Comparison of ENCODE assay signal across 16 cellular contexts in the genomic region with DNA sequence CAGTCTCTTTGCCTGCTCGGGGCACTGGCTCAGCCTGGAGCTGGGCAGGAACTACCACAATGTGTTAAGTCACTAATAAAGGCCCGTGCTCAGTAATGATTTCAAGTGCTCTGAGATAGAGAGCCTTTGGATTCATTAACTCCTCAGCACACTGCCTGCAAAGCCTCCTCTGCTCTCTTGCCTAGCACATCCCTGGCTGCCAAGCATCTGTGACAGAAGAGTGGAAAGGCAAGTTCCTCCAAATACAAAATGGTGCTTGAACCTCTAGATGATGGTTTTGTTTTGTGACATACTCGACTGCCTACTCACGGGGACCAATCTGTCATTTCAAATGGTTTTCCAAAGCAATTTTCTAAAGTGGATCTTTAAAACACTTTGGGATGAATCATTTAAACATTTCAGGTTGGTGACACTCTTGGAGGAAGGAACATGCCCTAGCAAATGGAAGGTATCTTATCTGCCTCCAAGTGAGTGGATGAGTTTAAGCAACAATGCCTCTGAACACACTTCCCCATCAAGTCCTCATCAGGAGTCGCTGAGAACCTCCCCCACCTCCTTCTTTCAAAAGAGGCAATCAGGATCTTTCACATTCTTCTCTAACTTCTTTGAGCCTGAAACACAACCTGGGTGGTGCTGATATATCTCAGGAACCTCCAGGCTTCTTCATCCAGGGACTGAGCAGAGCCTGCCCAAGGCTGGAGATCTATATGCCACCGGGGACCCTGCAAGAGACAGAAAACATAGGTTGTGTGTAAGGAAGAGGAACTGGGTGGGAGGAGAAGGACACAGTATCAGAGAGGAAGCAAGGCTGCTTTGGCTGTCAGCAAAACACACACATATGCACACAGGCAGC. TPM values are rescaled to one million over a fixed set of nuclear protein-coding genes. Genes with fewer than 3 reads are reported as not detected.
DNase-seq lines count a peak whose midpoint lies in the region; ATAC-seq and TF ChIP-seq lines count a peak whose summit lies in the region.
"Had no signal": no experiment of that assay in that cellular context is flagged by ENCODE, and none has a peak within 500 bp of the region (broad histone marks: within the 10 kb centered on the region; RNA-seq: fewer than 3 reads in every experiment).

No MANE protein-coding gene starts in this region.

- peak overlapping the region in 4 of 5 experiments; percentile 78 to 99 (median 86) for H3K27ac Mint-ChIP-seq in brain
- H3K27ac Mint-ChIP-seq: activated B cell treated with CpG ODN at 0.5 μM for 24 hours; activated naive CD8-positive, alpha-beta T cell treated with anti-CD3 and anti-CD28 coated beads, Interleukin-2, amount 10 ng/mL, durations not matched to agents 7 days and 5 days had no signal

- H3K4me1 Mint-ChIP-seq in brain = peaks cover 77% of the 10 kb centered on the region

- H2AFZ ChIP-seq in neuron (ENCODE audit: low read depth, low read length) = peak overlapping the region; percentile 14

- no peaks in the 10 kb centered on the region for H3K27me3 ChIP-seq in neuron (ENCODE audit: insufficient read depth, low read length)
- H3K27me3 ChIP-seq: SJSA1 had no signal

- peaks cover 10% of the 10 kb centered on the region for H3K27me3 Mint-ChIP-seq in brain

- DNase-seq in Ammon's horn (ENCODE audit: low spot score) = peak; percentile 62
- peak; percentile 55 to 70 for DNase-seq in NCI-H187 (lab: John Stamatoyannopoulos, UW)
- no peak for DNase-seq in NCI-H524 treated with DMSO at 0.1 percent for 48 hours (lab: John Stamatoyannopoulos, UW)
- DNase-seq: activated B cell treated with CpG ODN at 0.5 μM for 24 hours; activated CD8-positive, alpha-beta memory T cell treated with anti-CD3 and anti-CD28 coated beads, Interleukin-2, amount 50 U/mL, for 4 hours; activated naive CD8-positive, alpha-beta T cell treated with anti-CD3 and anti-CD28 coated beads, Interleukin-2, amount 10 ng/mL, durations not matched to agents 7 days and 5 days; Caco-2; NCI-H1105; NCI-H774 had no signal

- H3K36me3 Mint-ChIP-seq in brain = no peaks in the 10 kb centered on the region
- H3K36me3 Mint-ChIP-seq: activated naive CD8-positive, alpha-beta T cell treated with anti-CD3 and anti-CD28 coated beads, Interleukin-2, amount 10 ng/mL, durations not matched to agents 7 days and 5 days had no signal

- H3K4me3 ChIP-seq in neuron (ENCODE audit: low read length) = no peak overlapping the region
- H3K4me3 ChIP-seq: SJSA1 had no signal

- H3K9me3 ChIP-seq in neuron (ENCODE audit: low read length) = no peaks in the 10 kb centered on the region
- H3K9me3 ChIP-seq: Caco-2, SJSA1 had no signal

- ATAC-seq in HG03354 (IDR thresholded peaks at IDR 0.05; ENCODE audit: poor library complexity, severe bottlenecking, unreplicated experiment) = no peak
- no peak for ATAC-seq in HG03521 (IDR thresholded peaks at IDR 0.05; ENCODE audit: unreplicated experiment)
- ATAC-seq in GM21786 (IDR thresholded peaks at IDR 0.05; ENCODE audit: unreplicated experiment) = no peak

- TF ChIP-seq CTCF in brain (conservative IDR thresholded peaks at IDR 0.05) = no peak

- H3K9me3 Mint-ChIP-seq in brain = no peaks in the 10 kb centered on the region
- H3K9me3 Mint-ChIP-seq: activated B cell treated with CpG ODN at 0.5 μM for 24 hours; activated naive CD8-positive, alpha-beta T cell treated with anti-CD3 and anti-CD28 coated beads, Interleukin-2, amount 10 ng/mL, durations not matched to agents 7 days and 5 days had no signal

- H3K36me3 ChIP-seq in neuron (ENCODE audit: insufficient read depth, low read length) = no peaks in the 10 kb centered on the region
- H3K36me3 ChIP-seq: SJSA1 had no signal

- H3K4me3 Mint-ChIP-seq in brain = peak overlapping the region in 1 of 5 experiments; percentile 29
- H3K4me3 Mint-ChIP-seq: activated B cell treated with CpG ODN at 0.5 μM for 24 hours; activated naive CD8-positive, alpha-beta T cell treated with anti-CD3 and anti-CD28 coated beads, Interleukin-2, amount 10 ng/mL, durations not matched to agents 7 days and 5 days had no signal

- H3K4me1 ChIP-seq in neuron (ENCODE audit: insufficient read depth, low read length) = peaks cover 24% of the 10 kb centered on the region
- H3K4me1 ChIP-seq: Caco-2 had no signal

RNA-seq across cellular contexts. Expression of a gene that starts 35.8 kb away (rescaled TPM):
- not detected for polyA plus RNA-seq in brain (ENCODE audit: insufficient read depth, low read depth, low replicate concordance)
- polyA plus RNA-seq: neural cell had no signal
